ENCODE assay signal across 1 cellular context in the genomic region with DNA sequence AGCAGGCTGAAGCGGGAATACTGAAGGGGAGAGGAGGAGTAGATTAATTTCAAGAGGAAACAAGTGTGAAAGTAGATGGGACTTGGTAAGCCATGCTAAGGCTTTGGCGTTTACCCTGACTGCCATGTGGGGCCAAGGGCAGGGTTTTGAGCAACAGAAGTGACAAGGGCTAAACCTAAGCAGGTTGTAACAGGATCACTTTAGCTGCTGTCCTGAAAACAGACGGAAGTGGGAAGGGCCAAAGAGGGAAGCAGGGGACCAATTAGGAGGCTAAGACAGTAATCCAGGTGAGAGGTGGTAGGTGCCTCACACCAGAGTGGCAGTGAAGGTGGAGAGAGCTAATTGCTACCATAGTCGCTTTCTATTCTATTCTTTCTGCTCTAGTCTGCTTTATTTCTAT.
TF ChIP-seq lines count a peak whose summit lies in the region.

No MANE protein-coding gene starts in this region.

TF ChIP-seq in GM23338, 12 proteins besides CTCF, POLR2A, EP300 and RAD21 (continued from another document):
- TF ChIP-seq ZNF331 (CRISPR knock-in tag; IDR thresholded peaks at IDR 0.05; ENCODE audit: low read depth) (no peak), POLR2AphosphoS5 (IDR thresholded peaks at IDR 0.05; ENCODE audit: low read depth) (no peak), EZH2phosphoT487 (IDR thresholded peaks at IDR 0.05; ENCODE audit: unreplicated experiment) (no peak), EZH2 (IDR thresholded peaks at IDR 0.05; ENCODE audit: low read depth, unreplicated experiment) (no peak), NANOG (IDR thresholded peaks at IDR 0.05; ENCODE audit: borderline replicate concordance) (no peak), STAT1 (IDR thresholded peaks at IDR 0.05; ENCODE audit: unreplicated experiment) (no peak), ZNF114 (CRISPR knock-in tag; IDR thresholded peaks at IDR 0.05) (no peak)
- TF ChIP-seq, protein P1, sequence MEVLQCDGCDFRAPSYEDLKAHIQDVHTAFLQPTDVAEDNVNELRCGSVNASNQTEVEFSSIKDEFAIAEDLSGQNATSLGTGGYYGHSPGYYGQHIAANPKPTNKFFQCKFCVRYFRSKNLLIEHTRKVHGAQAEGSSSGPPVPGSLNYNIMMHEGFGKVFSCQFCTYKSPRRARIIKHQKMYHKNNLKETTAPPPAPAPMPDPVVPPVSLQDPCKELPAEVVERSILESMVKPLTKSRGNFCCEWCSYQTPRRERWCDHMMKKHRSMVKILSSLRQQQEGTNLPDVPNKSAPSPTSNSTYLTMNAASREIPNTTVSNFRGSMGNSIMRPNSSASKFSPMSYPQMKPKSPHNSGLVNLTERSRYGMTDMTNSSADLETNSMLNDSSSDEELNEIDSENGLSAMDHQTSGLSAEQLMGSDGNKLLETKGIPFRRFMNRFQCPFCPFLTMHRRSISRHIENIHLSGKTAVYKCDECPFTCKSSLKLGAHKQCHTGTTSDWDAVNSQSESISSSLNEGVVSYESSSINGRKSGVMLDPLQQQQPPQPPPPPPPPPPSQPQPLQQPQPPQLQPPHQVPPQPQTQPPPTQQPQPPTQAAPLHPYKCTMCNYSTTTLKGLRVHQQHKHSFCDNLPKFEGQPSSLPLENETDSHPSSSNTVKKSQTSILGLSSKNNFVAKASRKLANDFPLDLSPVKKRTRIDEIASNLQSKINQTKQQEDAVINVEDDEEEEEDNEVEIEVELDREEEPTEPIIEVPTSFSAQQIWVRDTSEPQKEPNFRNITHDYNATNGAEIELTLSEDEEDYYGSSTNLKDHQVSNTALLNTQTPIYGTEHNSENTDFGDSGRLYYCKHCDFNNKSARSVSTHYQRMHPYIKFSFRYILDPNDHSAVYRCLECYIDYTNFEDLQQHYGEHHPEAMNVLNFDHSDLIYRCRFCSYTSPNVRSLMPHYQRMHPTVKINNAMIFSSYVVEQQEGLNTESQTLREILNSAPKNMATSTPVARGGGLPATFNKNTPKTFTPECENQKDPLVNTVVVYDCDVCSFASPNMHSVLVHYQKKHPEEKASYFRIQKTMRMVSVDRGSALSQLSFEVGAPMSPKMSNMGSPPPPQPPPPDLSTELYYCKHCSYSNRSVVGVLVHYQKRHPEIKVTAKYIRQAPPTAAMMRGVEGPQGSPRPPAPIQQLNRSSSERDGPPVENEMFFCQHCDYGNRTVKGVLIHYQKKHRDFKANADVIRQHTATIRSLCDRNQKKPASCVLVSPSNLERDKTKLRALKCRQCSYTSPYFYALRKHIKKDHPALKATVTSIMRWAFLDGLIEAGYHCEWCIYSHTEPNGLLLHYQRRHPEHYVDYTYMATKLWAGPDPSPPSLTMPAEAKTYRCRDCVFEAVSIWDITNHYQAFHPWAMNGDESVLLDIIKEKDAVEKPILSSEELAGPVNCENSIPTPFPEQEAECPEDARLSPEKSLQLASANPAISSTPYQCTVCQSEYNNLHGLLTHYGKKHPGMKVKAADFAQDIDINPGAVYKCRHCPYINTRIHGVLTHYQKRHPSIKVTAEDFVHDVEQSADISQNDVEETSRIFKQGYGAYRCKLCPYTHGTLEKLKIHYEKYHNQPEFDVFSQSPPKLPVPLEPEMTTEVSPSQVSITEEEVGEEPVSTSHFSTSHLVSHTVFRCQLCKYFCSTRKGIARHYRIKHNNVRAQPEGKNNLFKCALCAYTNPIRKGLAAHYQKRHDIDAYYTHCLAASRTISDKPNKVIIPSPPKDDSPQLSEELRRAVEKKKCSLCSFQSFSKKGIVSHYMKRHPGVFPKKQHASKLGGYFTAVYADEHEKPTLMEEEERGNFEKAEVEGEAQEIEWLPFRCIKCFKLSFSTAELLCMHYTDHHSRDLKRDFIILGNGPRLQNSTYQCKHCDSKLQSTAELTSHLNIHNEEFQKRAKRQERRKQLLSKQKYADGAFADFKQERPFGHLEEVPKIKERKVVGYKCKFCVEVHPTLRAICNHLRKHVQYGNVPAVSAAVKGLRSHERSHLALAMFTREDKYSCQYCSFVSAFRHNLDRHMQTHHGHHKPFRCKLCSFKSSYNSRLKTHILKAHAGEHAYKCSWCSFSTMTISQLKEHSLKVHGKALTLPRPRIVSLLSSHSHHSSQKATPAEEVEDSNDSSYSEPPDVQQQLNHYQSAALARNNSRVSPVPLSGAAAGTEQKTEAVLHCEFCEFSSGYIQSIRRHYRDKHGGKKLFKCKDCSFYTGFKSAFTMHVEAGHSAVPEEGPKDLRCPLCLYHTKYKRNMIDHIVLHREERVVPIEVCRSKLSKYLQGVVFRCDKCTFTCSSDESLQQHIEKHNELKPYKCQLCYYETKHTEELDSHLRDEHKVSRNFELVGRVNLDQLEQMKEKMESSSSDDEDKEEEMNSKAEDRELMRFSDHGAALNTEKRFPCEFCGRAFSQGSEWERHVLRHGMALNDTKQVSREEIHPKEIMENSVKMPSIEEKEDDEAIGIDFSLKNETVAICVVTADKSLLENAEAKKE (CRISPR knock-in tag; IDR thresholded peaks at IDR 0.05) = no peak
- TF ChIP-seq, protein P2, sequence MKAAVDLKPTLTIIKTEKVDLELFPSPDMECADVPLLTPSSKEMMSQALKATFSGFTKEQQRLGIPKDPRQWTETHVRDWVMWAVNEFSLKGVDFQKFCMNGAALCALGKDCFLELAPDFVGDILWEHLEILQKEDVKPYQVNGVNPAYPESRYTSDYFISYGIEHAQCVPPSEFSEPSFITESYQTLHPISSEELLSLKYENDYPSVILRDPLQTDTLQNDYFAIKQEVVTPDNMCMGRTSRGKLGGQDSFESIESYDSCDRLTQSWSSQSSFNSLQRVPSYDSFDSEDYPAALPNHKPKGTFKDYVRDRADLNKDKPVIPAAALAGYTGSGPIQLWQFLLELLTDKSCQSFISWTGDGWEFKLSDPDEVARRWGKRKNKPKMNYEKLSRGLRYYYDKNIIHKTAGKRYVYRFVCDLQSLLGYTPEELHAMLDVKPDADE (IDR thresholded peaks at IDR 0.05) = no peak
